ENCODE assay signal across 14 cellular contexts in genomic region chr6:155510879-155511278, GRCh38. TPM values are rescaled to one million over a fixed set of nuclear protein-coding genes. Genes with fewer than 3 reads are reported as not detected.
DNase-seq lines count a peak whose midpoint lies in the region; ATAC-seq lines count a peak whose summit lies in the region.
"Had no signal": no experiment of that assay in that cellular context is flagged by ENCODE, and none has a peak within 500 bp of the region (broad histone marks: within the 10 kb centered on the region; RNA-seq: fewer than 3 reads in every experiment).

No MANE protein-coding gene starts in this region.

- no peaks in the 10 kb centered on the region for H3K9me3 Mint-ChIP-seq in activated naive CD4-positive, alpha-beta T cell treated with anti-CD3 and anti-CD28 coated beads, Interleukin-2, amount 50 U/mL, for 72 hours
- no peaks in the 10 kb centered on the region for H3K9me3 Mint-ChIP-seq in stimulated activated naive CD8-positive, alpha-beta T cell treated with anti-CD3 and anti-CD28 coated beads, Interleukin-15, Interleukin-2, amounts not matched to agents 100 ng/mL and 50 ng/mL, for 24 hours

- DNase-seq in activated naive CD4-positive, alpha-beta T cell treated with anti-CD3 and anti-CD28 coated beads, Interleukin-2, amount 50 U/mL, for 72 hours (ENCODE audit: low spot score in 2 of 2), result no peak
- DNase-seq in activated naive CD4-positive, alpha-beta T cell treated with Interleukin-2 at 50 U/mL for 16 hours, result no peak
- DNase-seq in stimulated activated CD8-positive, alpha-beta memory T cell treated with anti-CD3 and anti-CD28 coated beads, Interleukin-4, amount 100 ng/mL, for 48 hours, result no peak
- DNase-seq: activated CD4-positive, alpha-beta T cell treated with anti-CD3 and anti-CD28 coated beads, Interleukin-2, amount 50 U/mL, for 1 hour; DMS 273 treated with DMSO at 0.1 percent for 48 hours; H9; midbrain; Peyer's patch; T-helper 17 cell had no signal

- peaks cover 15% of the 10 kb centered on the region for H3K4me1 Mint-ChIP-seq in stimulated activated naive CD8-positive, alpha-beta T cell treated with anti-CD3 and anti-CD28 coated beads, Interleukin-15, Interleukin-2, amounts not matched to agents 100 ng/mL and 50 ng/mL, for 24 hours (ENCODE audit: low read depth)
- H3K4me1 Mint-ChIP-seq: H9, T-helper 17 cell had no signal

- no peak overlapping the region for H3K27ac Mint-ChIP-seq in activated naive CD4-positive, alpha-beta T cell treated with anti-CD3 and anti-CD28 coated beads, Interleukin-2, amount 50 U/mL, for 72 hours
- peak overlapping the region; percentile 36 for H3K27ac Mint-ChIP-seq in stimulated activated naive CD8-positive, alpha-beta T cell treated with anti-CD3 and anti-CD28 coated beads, Interleukin-15, Interleukin-2, amounts not matched to agents 100 ng/mL and 50 ng/mL, for 24 hours
- H3K27ac Mint-ChIP-seq: H9, T-helper 17 cell had no signal

- no peaks in the 10 kb centered on the region for H3K36me3 Mint-ChIP-seq in activated naive CD4-positive, alpha-beta T cell treated with anti-CD3 and anti-CD28 coated beads, Interleukin-2, amount 50 U/mL, for 72 hours
- H3K36me3 Mint-ChIP-seq in stimulated activated naive CD8-positive, alpha-beta T cell treated with anti-CD3 and anti-CD28 coated beads, Interleukin-15, Interleukin-2, amounts not matched to agents 100 ng/mL and 50 ng/mL, for 24 hours (ENCODE audit: low read depth), result no peaks in the 10 kb centered on the region

- peak; percentile 46 to 82 for ATAC-seq in activated naive CD4-positive, alpha-beta T cell treated with anti-CD3 and anti-CD28 coated beads, Interleukin-2, amount 50 U/mL, for 72 hours
- ATAC-seq in GM21529 (IDR thresholded peaks at IDR 0.05; ENCODE audit: unreplicated experiment) (peak; percentile 91), HG03432 (IDR thresholded peaks at IDR 0.05; ENCODE audit: unreplicated experiment) (peak; percentile 86), GM21423 (IDR thresholded peaks at IDR 0.05; ENCODE audit: unreplicated experiment) (no peak), GM19452 (IDR thresholded peaks at IDR 0.05; ENCODE audit: unreplicated experiment) (no peak)
- ATAC-seq: T-helper 17 cell had no signal

- no peak overlapping the region for H3K4me3 Mint-ChIP-seq in stimulated activated naive CD8-positive, alpha-beta T cell treated with anti-CD3 and anti-CD28 coated beads, Interleukin-15, Interleukin-2, amounts not matched to agents 100 ng/mL and 50 ng/mL, for 24 hours
- H3K4me3 Mint-ChIP-seq: H9, T-helper 17 cell had no signal

- peaks cover 6% of the 10 kb centered on the region for H3K27me3 Mint-ChIP-seq in stimulated activated naive CD8-positive, alpha-beta T cell treated with anti-CD3 and anti-CD28 coated beads, Interleukin-15, Interleukin-2, amounts not matched to agents 100 ng/mL and 50 ng/mL, for 24 hours

RNA-seq across cellular contexts. Expression of gene NOX3, which starts 55.2 kb away (rescaled TPM):
- not detected for total RNA-seq in activated naive CD4-positive, alpha-beta T cell treated with anti-CD3 and anti-CD28 coated beads, Interleukin-2, amount 50 U/mL, for 72 hours
- total RNA-seq: H9, Peyer's patch, T-helper 17 cell had no signal

Comparison
In these comparisons a context has a peak if more than half of its experiments do, and no peak if none do; other contexts are left out.
1. ATAC-seq: peak in activated naive CD4-positive, alpha-beta T cell treated with anti-CD3 and anti-CD28 coated beads, Interleukin-2, amount 50 U/mL, for 72 hours (2 of 2), GM21529 (single experiment) and HG03432 (single experiment); none in GM21423 (single experiment) and GM19452 (single experiment).